ENCODE assay signal across 8 cellular contexts in genomic region chr7:82017334-82017943, GRCh38.
DNase-seq lines count a peak whose midpoint lies in the region; ATAC-seq, FAIRE-seq and TF ChIP-seq lines count a peak whose summit lies in the region.

No MANE protein-coding gene starts in this region.

- no peaks in the 10 kb centered on the region for H3K27me3 ChIP-seq in left ventricle myocardium inferior (ENCODE audit: low read depth)
- H3K27me3 ChIP-seq in right cardiac atrium (ENCODE audit: control insufficient read depth, insufficient read depth): no peaks in the 10 kb centered on the region

- no peaks in the 10 kb centered on the region for H3K9me3 Mint-ChIP-seq in activated T-helper 1 cell treated with anti-CD3 and anti-CD28 coated beads, Interleukin-12 subunit alpha, Interleukin-12 subunit beta, Interleukin-2, Interleukin-4 antibody, amounts not matched to agents 30 ng/mL and 10 ng/mL and 1 ng/mL, durations not matched to agents 14 hours and 24 hours and 36 hours

- TF ChIP-seq CTCF in left ventricle myocardium inferior (IDR thresholded peaks at IDR 0.05; ENCODE audit: borderline replicate concordance): peak; percentile 60

- peaks cover 21% of the 10 kb centered on the region for H3K4me1 ChIP-seq in left ventricle myocardium inferior
- H3K4me1 ChIP-seq in right cardiac atrium (ENCODE audit: control insufficient read depth, insufficient read depth, low read length): peaks cover 2% of the 10 kb centered on the region

- H3K27me3 Mint-ChIP-seq in activated T-helper 1 cell treated with anti-CD3 and anti-CD28 coated beads, Interleukin-12 subunit alpha, Interleukin-12 subunit beta, Interleukin-2, Interleukin-4 antibody, amounts not matched to agents 30 ng/mL and 10 ng/mL and 1 ng/mL, durations not matched to agents 14 hours and 24 hours and 36 hours (ENCODE audit: insufficient read depth): no peaks in the 10 kb centered on the region

- intact Hi-C loops in left ventricle myocardium inferior (cut with micrococcal nuclease): no loop called here
- intact Hi-C loops in right cardiac atrium (cut with DNase I): loop anchor here in 1 of 4 donors (10.0 kb wide), 1 partner anchor 533 kb away; no protein-coding TSS in a partner anchor
- intact Hi-C loops in activated T-helper 1 cell treated with anti-CD3 and anti-CD28 coated beads, Interleukin-12 subunit alpha, Interleukin-12 subunit beta, Interleukin-2, Interleukin-4 antibody, amounts not matched to agents 30 ng/mL and 10 ng/mL and 1 ng/mL, durations not matched to agents 14 hours and 24 hours and 36 hours (cut with micrococcal nuclease): loop anchor here (5.0 kb wide), 1 partner anchor 535 kb away; no protein-coding TSS in a partner anchor

- DNase-seq in left ventricle myocardium inferior (no peak), right cardiac atrium (no peak), RPMI7951 (ENCODE audit: low read depth) (peak; percentile 26), frontal cortex (ENCODE audit: low spot score in 2 of 2) (peak in 1 of 2 donors; percentile 10), urothelium cell line (ENCODE audit: low spot score) (peak; percentile 39), GM12891 (ENCODE audit: insufficient read length, low spot score) (no peak)
- DNase-seq in activated T-helper 1 cell treated with anti-CD3 and anti-CD28 coated beads, Interleukin-12 subunit alpha, Interleukin-12 subunit beta, Interleukin-2, Interleukin-4 antibody, amounts not matched to agents 30 ng/mL and 10 ng/mL and 1 ng/mL, durations not matched to agents 14 hours and 24 hours and 36 hours (ENCODE audit: low spot score): no peak
- no peak for DNase-seq in activated effector memory CD4-positive, alpha-beta T cell treated with anti-CD3 and anti-CD28 coated beads, Interleukin-2, amount 50 U/mL, for 16 hours

- FAIRE-seq in frontal cortex (lab: Jason Lieb, UNC) (peak; percentile 97), urothelium cell line (lab: Jason Lieb, UNC) (peak; percentile 37), GM12891 (lab: Jason Lieb, UNC) (no peak)

- no peak for ATAC-seq in right cardiac atrium

- no peaks in the 10 kb centered on the region for H3K4me1 Mint-ChIP-seq in activated T-helper 1 cell treated with anti-CD3 and anti-CD28 coated beads, Interleukin-12 subunit alpha, Interleukin-12 subunit beta, Interleukin-2, Interleukin-4 antibody, amounts not matched to agents 30 ng/mL and 10 ng/mL and 1 ng/mL, durations not matched to agents 14 hours and 24 hours and 36 hours (ENCODE audit: low read depth)

- TF ChIP-seq POLR2A in GM12891 (IDR thresholded peaks at IDR 0.05; ENCODE audit: low read depth, low read length): no peak

- H3K9me3 ChIP-seq in left ventricle myocardium inferior (replicated peaks): no peaks in the 10 kb centered on the region
- H3K9me3 ChIP-seq in right cardiac atrium (ENCODE audit: control insufficient read depth, low read length): no peaks in the 10 kb centered on the region

- no peak overlapping the region for H3K4me3 ChIP-seq in left ventricle myocardium inferior
- no peak overlapping the region for H3K4me3 ChIP-seq in right cardiac atrium (ENCODE audit: low read length)

- H3K36me3 Mint-ChIP-seq in activated T-helper 1 cell treated with anti-CD3 and anti-CD28 coated beads, Interleukin-12 subunit alpha, Interleukin-12 subunit beta, Interleukin-2, Interleukin-4 antibody, amounts not matched to agents 30 ng/mL and 10 ng/mL and 1 ng/mL, durations not matched to agents 14 hours and 24 hours and 36 hours (ENCODE audit: low read depth): no peaks in the 10 kb centered on the region

- 86% methylated on average over 1 of the region's 1 CpG for WGBS in right cardiac atrium

- no peaks in the 10 kb centered on the region for H3K36me3 ChIP-seq in left ventricle myocardium inferior

- H3K27ac Mint-ChIP-seq in activated T-helper 1 cell treated with anti-CD3 and anti-CD28 coated beads, Interleukin-12 subunit alpha, Interleukin-12 subunit beta, Interleukin-2, Interleukin-4 antibody, amounts not matched to agents 30 ng/mL and 10 ng/mL and 1 ng/mL, durations not matched to agents 14 hours and 24 hours and 36 hours: no peak overlapping the region

- H3K4me3 Mint-ChIP-seq in activated T-helper 1 cell treated with anti-CD3 and anti-CD28 coated beads, Interleukin-12 subunit alpha, Interleukin-12 subunit beta, Interleukin-2, Interleukin-4 antibody, amounts not matched to agents 30 ng/mL and 10 ng/mL and 1 ng/mL, durations not matched to agents 14 hours and 24 hours and 36 hours: no peak overlapping the region

- H3K27ac ChIP-seq in left ventricle myocardium inferior (replicated peaks) (no peak overlapping the region), right cardiac atrium (ENCODE audit: low read length) (no peak overlapping the region)

TF ChIP-seq in GM12891, 5 proteins besides CTCF, POLR2A, EP300 and RAD21:
- TF ChIP-seq SPI1 (IDR thresholded peaks at IDR 0.05; ENCODE audit: low read depth, low read length) (no peak), POU2F2 (IDR thresholded peaks at IDR 0.05; ENCODE audit: low read depth, low read length) (no peak)

Comparison
In these comparisons a context has a peak if more than half of its experiments do, and no peak if none do; other contexts are left out.
1. DNase-seq: peak in RPMI7951 (single experiment) and urothelium cell line (single experiment); none in left ventricle myocardium inferior (single experiment), right cardiac atrium (0 of 3), activated T-helper 1 cell treated with anti-CD3 and anti-CD28 coated beads, Interleukin-12 subunit alpha, Interleukin-12 subunit beta, Interleukin-2, Interleukin-4 antibody, amounts not matched to agents 30 ng/mL and 10 ng/mL and 1 ng/mL, durations not matched to agents 14 hours and 24 hours and 36 hours (single experiment), GM12891 (single experiment) and activated effector memory CD4-positive, alpha-beta T cell treated with anti-CD3 and anti-CD28 coated beads, Interleukin-2, amount 50 U/mL, for 16 hours (single experiment).